Comparison of ENCODE assay signal across 1 cellular context in genomic region chr2:113173563-113174368, GRCh38.
TF ChIP-seq lines count a peak whose summit lies in the region.

Gene PSD4 (plus strand): TSS chr2:113173971. CDS start chr2:113182457, 8,486 bp downstream.

TF ChIP-seq in K562, 482 proteins besides CTCF, POLR2A, EP300 and RAD21 (continued from another document and continues in another):
- peak; percentile 53; the same call in 1 of the 2 replicates for TF ChIP-seq DMBX1 (CRISPR knock-in tag; IDR thresholded peaks at IDR 0.05; ENCODE audit: borderline replicate concordance)
- 0 out of 4 replicates have a peak, but pooled peaks of 1 of the 2 experiments have one; percentile 5 for TF ChIP-seq KDM1A (IDR thresholded peaks at IDR 0.05)
- peak; percentile 35; the same call in 1 of the 2 replicates for TF ChIP-seq ESRRA (IDR thresholded peaks at IDR 0.05; ENCODE audit: borderline replicate concordance, low read depth)
- TF ChIP-seq ZBTB34 (CRISPR knock-in tag; IDR thresholded peaks at IDR 0.05) = no peak
- TF ChIP-seq STAT5B (CRISPR knock-in tag; IDR thresholded peaks at IDR 0.05) = no peak
- peak in 1 of 2 experiments; percentile 69; a peak in 2 of 4 replicates for TF ChIP-seq MNT (conservative IDR thresholded peaks at IDR 0.05)
- TF ChIP-seq, protein P1, sequence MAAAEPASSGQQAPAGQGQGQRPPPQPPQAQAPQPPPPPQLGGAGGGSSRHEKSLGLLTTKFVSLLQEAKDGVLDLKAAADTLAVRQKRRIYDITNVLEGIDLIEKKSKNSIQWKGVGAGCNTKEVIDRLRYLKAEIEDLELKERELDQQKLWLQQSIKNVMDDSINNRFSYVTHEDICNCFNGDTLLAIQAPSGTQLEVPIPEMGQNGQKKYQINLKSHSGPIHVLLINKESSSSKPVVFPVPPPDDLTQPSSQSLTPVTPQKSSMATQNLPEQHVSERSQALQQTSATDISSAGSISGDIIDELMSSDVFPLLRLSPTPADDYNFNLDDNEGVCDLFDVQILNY (CRISPR knock-in tag; IDR thresholded peaks at IDR 0.05) = no peak
- no peak for TF ChIP-seq SMARCA5 (IDR thresholded peaks at IDR 0.05)
- TF ChIP-seq, protein P2, sequence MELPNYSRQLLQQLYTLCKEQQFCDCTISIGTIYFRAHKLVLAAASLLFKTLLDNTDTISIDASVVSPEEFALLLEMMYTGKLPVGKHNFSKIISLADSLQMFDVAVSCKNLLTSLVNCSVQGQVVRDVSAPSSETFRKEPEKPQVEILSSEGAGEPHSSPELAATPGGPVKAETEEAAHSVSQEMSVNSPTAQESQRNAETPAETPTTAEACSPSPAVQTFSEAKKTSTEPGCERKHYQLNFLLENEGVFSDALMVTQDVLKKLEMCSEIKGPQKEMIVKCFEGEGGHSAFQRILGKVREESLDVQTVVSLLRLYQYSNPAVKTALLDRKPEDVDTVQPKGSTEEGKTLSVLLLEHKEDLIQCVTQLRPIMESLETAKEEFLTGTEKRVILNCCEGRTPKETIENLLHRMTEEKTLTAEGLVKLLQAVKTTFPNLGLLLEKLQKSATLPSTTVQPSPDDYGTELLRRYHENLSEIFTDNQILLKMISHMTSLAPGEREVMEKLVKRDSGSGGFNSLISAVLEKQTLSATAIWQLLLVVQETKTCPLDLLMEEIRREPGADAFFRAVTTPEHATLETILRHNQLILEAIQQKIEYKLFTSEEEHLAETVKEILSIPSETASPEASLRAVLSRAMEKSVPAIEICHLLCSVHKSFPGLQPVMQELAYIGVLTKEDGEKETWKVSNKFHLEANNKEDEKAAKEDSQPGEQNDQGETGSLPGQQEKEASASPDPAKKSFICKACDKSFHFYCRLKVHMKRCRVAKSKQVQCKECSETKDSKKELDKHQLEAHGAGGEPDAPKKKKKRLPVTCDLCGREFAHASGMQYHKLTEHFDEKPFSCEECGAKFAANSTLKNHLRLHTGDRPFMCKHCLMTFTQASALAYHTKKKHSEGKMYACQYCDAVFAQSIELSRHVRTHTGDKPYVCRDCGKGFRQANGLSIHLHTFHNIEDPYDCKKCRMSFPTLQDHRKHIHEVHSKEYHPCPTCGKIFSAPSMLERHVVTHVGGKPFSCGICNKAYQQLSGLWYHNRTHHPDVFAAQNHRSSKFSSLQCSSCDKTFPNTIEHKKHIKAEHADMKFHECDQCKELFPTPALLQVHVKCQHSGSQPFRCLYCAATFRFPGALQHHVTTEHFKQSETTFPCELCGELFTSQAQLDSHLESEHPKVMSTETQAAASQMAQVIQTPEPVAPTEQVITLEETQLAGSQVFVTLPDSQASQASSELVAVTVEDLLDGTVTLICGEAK (IDR thresholded peaks at IDR 0.05) = peak; percentile 86
- TF ChIP-seq, protein P2 (CRISPR knock-in tag; IDR thresholded peaks at IDR 0.05) = no peak
- peak in 1 of 2 experiments; percentile 47; a peak in 2 of 4 replicates for TF ChIP-seq RCOR1 (IDR thresholded peaks at IDR 0.05; ENCODE audit: borderline replicate concordance in 1 of 2, low read depth in 2 of 2, low read length in 2 of 2)
- TF ChIP-seq ETS2 (tag; IDR thresholded peaks at IDR 0.05; ENCODE audit: borderline replicate concordance, poor library complexity, severe bottlenecking) = no peak
- peak; percentile 92 for TF ChIP-seq SUPT5H (IDR thresholded peaks at IDR 0.05)
- no peak for TF ChIP-seq PURB (CRISPR knock-in tag; IDR thresholded peaks at IDR 0.05; ENCODE audit: low read depth)
- TF ChIP-seq NR2C2 (CRISPR knock-in tag; IDR thresholded peaks at IDR 0.05) = no peak
- TF ChIP-seq NR2C2 (tag; IDR thresholded peaks at IDR 0.05) = peak; percentile 58; the same call in 1 of the 2 replicates
- TF ChIP-seq ZNF778 (CRISPR knock-in tag; IDR thresholded peaks at IDR 0.05) = no peak
- TF ChIP-seq, protein P3, sequence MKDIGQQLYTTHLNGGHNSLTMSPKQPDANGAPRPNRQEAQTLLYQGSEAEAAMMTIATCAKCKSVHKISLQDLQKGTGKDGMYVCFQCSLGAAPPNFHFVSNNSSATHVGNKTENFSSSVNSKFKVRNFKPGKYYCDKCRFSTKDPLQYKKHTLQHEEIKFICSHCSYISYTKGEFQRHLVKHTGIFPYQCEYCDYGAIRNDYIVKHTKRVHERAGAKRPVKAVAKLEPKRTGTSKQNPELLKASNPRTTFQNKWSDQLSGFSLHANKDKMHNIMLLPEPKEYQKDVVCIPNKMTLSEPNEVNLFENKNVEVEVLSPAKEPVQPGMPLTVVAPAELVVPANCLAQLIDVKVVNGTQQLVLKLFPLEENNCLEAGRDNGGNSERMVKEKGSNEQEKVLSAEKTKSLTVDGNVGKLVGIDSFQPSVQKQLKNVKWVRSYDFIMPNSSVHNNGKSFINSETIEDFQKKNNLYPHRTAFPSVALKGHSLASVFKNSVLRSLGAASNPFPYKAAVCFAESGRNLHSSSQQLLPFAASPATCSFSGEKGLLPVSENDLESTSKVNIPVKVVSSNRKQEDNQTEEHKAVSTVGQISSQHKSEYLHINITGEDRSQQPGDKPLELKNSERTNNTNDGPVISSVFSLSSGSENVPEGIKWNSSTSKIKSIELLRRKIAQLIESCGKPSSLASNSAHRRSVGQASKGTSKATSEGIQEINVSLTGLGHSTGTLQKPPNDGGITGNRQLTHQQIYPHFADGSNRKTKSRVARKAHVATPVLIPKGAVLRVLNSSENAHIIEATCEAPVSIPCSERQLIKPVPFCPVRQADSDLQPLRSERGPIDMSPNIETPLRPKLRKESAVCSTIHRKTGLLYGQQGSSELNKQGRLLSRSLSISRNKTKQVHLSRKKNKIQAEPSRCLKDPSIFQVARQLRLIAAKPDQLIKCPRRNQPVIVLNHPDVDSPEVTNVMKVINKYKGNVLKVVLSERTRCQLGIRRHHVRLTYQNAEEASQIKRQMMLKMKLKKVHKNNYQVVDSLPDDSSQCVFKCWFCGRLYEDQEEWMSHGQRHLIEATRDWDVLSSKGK (CRISPR knock-in tag; IDR thresholded peaks at IDR 0.05) = no peak
- TF ChIP-seq U2AF2 (optimal IDR thresholded peaks at IDR 0.05; ENCODE audit: low read depth, low read length) = no peak
- no peak for TF ChIP-seq PRMT5 (CRISPR knock-in tag; IDR thresholded peaks at IDR 0.05)
- TF ChIP-seq BDP1 (IDR thresholded peaks at IDR 0.05; ENCODE audit: insufficient read depth, insufficient read length) = no peak
- TF ChIP-seq ZNF436 (CRISPR knock-in tag; IDR thresholded peaks at IDR 0.05) = no peak
- no peak for TF ChIP-seq HSF4 (CRISPR knock-in tag; IDR thresholded peaks at IDR 0.05; ENCODE audit: borderline replicate concordance)
- peak; percentile 30 for TF ChIP-seq NCOA1 (IDR thresholded peaks at IDR 0.05; ENCODE audit: low read depth)
- no peak for TF ChIP-seq TEAD1 (CRISPR knock-in tag; IDR thresholded peaks at IDR 0.05)
- no peak; the same call in 1 of the 2 replicates for TF ChIP-seq MEF2D (tag; conservative IDR thresholded peaks at IDR 0.05; ENCODE audit: low read depth)
- TF ChIP-seq FOXJ3 (CRISPR knock-in tag; IDR thresholded peaks at IDR 0.05) = no peak
- TF ChIP-seq NUFIP1 (IDR thresholded peaks at IDR 0.05; ENCODE audit: partially characterized antibody) = no peak
- peak; percentile 29; the same call in 1 of the 2 replicates for TF ChIP-seq BRD4 (IDR thresholded peaks at IDR 0.05)
- no peak for TF ChIP-seq ZNF197 (CRISPR knock-in tag; IDR thresholded peaks at IDR 0.05; ENCODE audit: low read depth)
- no peak for TF ChIP-seq HOXB6 (CRISPR knock-in tag; IDR thresholded peaks at IDR 0.05; ENCODE audit: borderline replicate concordance)
- TF ChIP-seq SRF (CRISPR knock-in tag; IDR thresholded peaks at IDR 0.05) = no peak
- no peak for TF ChIP-seq CTCFL (IDR thresholded peaks at IDR 0.05; ENCODE audit: borderline replicate concordance, insufficient read depth, low read depth, low read length, poor library complexity, severe bottlenecking)
- TF ChIP-seq RFX5 (IDR thresholded peaks at IDR 0.05; ENCODE audit: low read depth, low read length) = no peak
- no peak for TF ChIP-seq ZNF444 (CRISPR knock-in tag; IDR thresholded peaks at IDR 0.05)
- TF ChIP-seq FOXK2 (conservative IDR thresholded peaks at IDR 0.05 in 1 of 2, IDR thresholded peaks at IDR 0.05 in 1 of 2; ENCODE audit: low read depth in 2 of 2) = peak; percentile 76 to 80
- TF ChIP-seq THAP7 (CRISPR knock-in tag; IDR thresholded peaks at IDR 0.05) = no peak
- TF ChIP-seq POLR2H (tag; IDR thresholded peaks at IDR 0.05; ENCODE audit: low read depth) = peak; percentile 69
- TF ChIP-seq, protein P4, sequence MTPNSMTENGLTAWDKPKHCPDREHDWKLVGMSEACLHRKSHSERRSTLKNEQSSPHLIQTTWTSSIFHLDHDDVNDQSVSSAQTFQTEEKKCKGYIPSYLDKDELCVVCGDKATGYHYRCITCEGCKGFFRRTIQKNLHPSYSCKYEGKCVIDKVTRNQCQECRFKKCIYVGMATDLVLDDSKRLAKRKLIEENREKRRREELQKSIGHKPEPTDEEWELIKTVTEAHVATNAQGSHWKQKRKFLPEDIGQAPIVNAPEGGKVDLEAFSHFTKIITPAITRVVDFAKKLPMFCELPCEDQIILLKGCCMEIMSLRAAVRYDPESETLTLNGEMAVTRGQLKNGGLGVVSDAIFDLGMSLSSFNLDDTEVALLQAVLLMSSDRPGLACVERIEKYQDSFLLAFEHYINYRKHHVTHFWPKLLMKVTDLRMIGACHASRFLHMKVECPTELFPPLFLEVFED (CRISPR knock-in tag; conservative IDR thresholded peaks at IDR 0.05) = peak; percentile 39; the same call in 1 of the 2 replicates
- TF ChIP-seq, protein P5, sequence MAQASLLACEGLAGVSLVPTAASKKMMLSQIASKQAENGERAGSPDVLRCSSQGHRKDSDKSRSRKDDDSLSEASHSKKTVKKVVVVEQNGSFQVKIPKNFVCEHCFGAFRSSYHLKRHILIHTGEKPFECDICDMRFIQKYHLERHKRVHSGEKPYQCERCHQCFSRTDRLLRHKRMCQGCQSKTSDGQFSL (CRISPR knock-in tag; IDR thresholded peaks at IDR 0.05) = no peak
- TF ChIP-seq, protein P5 (tag; IDR thresholded peaks at IDR 0.05) = no peak
